In genomic region chr6:41199427-41200246, GRCh38 we compare ENCODE assay signal across 10 cellular contexts. TPM values are rescaled to one million over a fixed set of nuclear protein-coding genes. Genes with fewer than 3 reads are reported as not detected.
DNase-seq lines count a peak whose midpoint lies in the region; ATAC-seq lines count a peak whose summit lies in the region.
"Had no signal": no experiment of that assay in that cellular context is flagged by ENCODE, and none has a peak within 500 bp of the region (broad histone marks: within the 10 kb centered on the region; RNA-seq: fewer than 3 reads in every experiment).

No MANE protein-coding gene starts in this region.

- no peaks in the 10 kb centered on the region for H3K9me3 Mint-ChIP-seq in activated T-helper 2 cell treated with anti-CD3 and anti-CD28 coated beads, Interferon-gamma antibody, Interleukin-2, Interleukin-4, amounts not matched to agents 10 μg/mL and 5 μg/mL and 100 μg/mL, durations not matched to agents 14 hours and 24 hours and 36 hours
- no peaks in the 10 kb centered on the region for H3K9me3 Mint-ChIP-seq in stimulated activated effector memory CD8-positive, alpha-beta T cell treated with anti-CD3 and anti-CD28 coated beads, Interleukin-12 subunit alpha, Interleukin-12 subunit beta, amount 100 ng/mL, for 72 hours

- peak; percentile 63 for ATAC-seq in HG03064 (IDR thresholded peaks at IDR 0.05; ENCODE audit: low read depth, unreplicated experiment)
- ATAC-seq in stimulated activated effector memory CD8-positive, alpha-beta T cell treated with anti-CD3 and anti-CD28 coated beads, Interleukin-12 subunit alpha, Interleukin-12 subunit beta, amount 100 ng/mL, for 72 hours = peak; percentile 85

- peak overlapping the region; percentile 76 for H3K4me3 Mint-ChIP-seq in activated T-helper 2 cell treated with anti-CD3 and anti-CD28 coated beads, Interferon-gamma antibody, Interleukin-2, Interleukin-4, amounts not matched to agents 10 μg/mL and 5 μg/mL and 100 μg/mL, durations not matched to agents 14 hours and 24 hours and 36 hours (ENCODE audit: low read depth)
- peak overlapping the region; percentile 53 for H3K4me3 Mint-ChIP-seq in stimulated activated effector memory CD8-positive, alpha-beta T cell treated with anti-CD3 and anti-CD28 coated beads, Interleukin-12 subunit alpha, Interleukin-12 subunit beta, amount 100 ng/mL, for 72 hours

- H3K27ac Mint-ChIP-seq in activated T-helper 2 cell treated with anti-CD3 and anti-CD28 coated beads, Interferon-gamma antibody, Interleukin-2, Interleukin-4, amounts not matched to agents 10 μg/mL and 5 μg/mL and 100 μg/mL, durations not matched to agents 14 hours and 24 hours and 36 hours = peak overlapping the region; percentile 95
- peak overlapping the region; percentile 95 for H3K27ac Mint-ChIP-seq in stimulated activated effector memory CD8-positive, alpha-beta T cell treated with anti-CD3 and anti-CD28 coated beads, Interleukin-12 subunit alpha, Interleukin-12 subunit beta, amount 100 ng/mL, for 72 hours

- intact Hi-C loops in activated T-helper 2 cell treated with anti-CD3 and anti-CD28 coated beads, Interferon-gamma antibody, Interleukin-2, Interleukin-4, amounts not matched to agents 10 μg/mL and 5 μg/mL and 100 μg/mL, durations not matched to agents 14 hours and 24 hours and 36 hours (cut with micrococcal nuclease) = no loop called here

- H3K4me1 Mint-ChIP-seq in activated T-helper 2 cell treated with anti-CD3 and anti-CD28 coated beads, Interferon-gamma antibody, Interleukin-2, Interleukin-4, amounts not matched to agents 10 μg/mL and 5 μg/mL and 100 μg/mL, durations not matched to agents 14 hours and 24 hours and 36 hours (ENCODE audit: low read depth) = peaks cover 54% of the 10 kb centered on the region
- peaks cover 62% of the 10 kb centered on the region for H3K4me1 Mint-ChIP-seq in stimulated activated effector memory CD8-positive, alpha-beta T cell treated with anti-CD3 and anti-CD28 coated beads, Interleukin-12 subunit alpha, Interleukin-12 subunit beta, amount 100 ng/mL, for 72 hours

- DNase-seq in activated CD4-positive, alpha-beta T cell treated with anti-CD3 and anti-CD28 coated beads for 48 hours = peak; percentile 46
- no peak for DNase-seq in activated CD4-positive, alpha-beta T cell treated with anti-CD3 and anti-CD28 coated beads for 1 hour
- peak; percentile 23 for DNase-seq in activated T-helper 2 cell treated with anti-CD3 and anti-CD28 coated beads, Interferon-gamma antibody, Interleukin-2, Interleukin-4, amounts not matched to agents 10 μg/mL and 5 μg/mL and 100 μg/mL, durations not matched to agents 14 hours and 24 hours and 36 hours (ENCODE audit: low spot score)
- DNase-seq in stimulated activated effector memory CD8-positive, alpha-beta T cell treated with anti-CD3 and anti-CD28 coated beads, Interleukin-12 subunit alpha, Interleukin-12 subunit beta, amount 100 ng/mL, for 72 hours (ENCODE audit: low spot score in 2 of 2) = peak in 1 of 2 donors; percentile 81
- DNase-seq in DMS53 (lab: John Stamatoyannopoulos, UW) (no peak), NCI-H1092 (lab: John Stamatoyannopoulos, UW) (no peak), UCSD-AML1 (lab: John Stamatoyannopoulos, UW; ENCODE audit: unreplicated experiment) (no peak)

- H3K27me3 Mint-ChIP-seq in activated T-helper 2 cell treated with anti-CD3 and anti-CD28 coated beads, Interferon-gamma antibody, Interleukin-2, Interleukin-4, amounts not matched to agents 10 μg/mL and 5 μg/mL and 100 μg/mL, durations not matched to agents 14 hours and 24 hours and 36 hours (ENCODE audit: low read depth) = no peaks in the 10 kb centered on the region

- peaks cover 37% of the 10 kb centered on the region for H3K36me3 Mint-ChIP-seq in activated T-helper 2 cell treated with anti-CD3 and anti-CD28 coated beads, Interferon-gamma antibody, Interleukin-2, Interleukin-4, amounts not matched to agents 10 μg/mL and 5 μg/mL and 100 μg/mL, durations not matched to agents 14 hours and 24 hours and 36 hours (ENCODE audit: low read depth)
- H3K36me3 Mint-ChIP-seq in stimulated activated effector memory CD8-positive, alpha-beta T cell treated with anti-CD3 and anti-CD28 coated beads, Interleukin-12 subunit alpha, Interleukin-12 subunit beta, amount 100 ng/mL, for 72 hours = no peaks in the 10 kb centered on the region

RNA-seq across cellular contexts. Expression of gene TREML2, which starts 1.3 kb away (rescaled TPM):
- total RNA-seq in activated T-helper 2 cell treated with anti-CD3 and anti-CD28 coated beads, Interferon-gamma antibody, Interleukin-2, Interleukin-4, amounts not matched to agents 10 μg/mL and 5 μg/mL and 100 μg/mL, durations not matched to agents 14 hours and 24 hours and 36 hours = 3.7 and 3.9 TPM in 2 replicates
- total RNA-seq: renal cortical epithelial cell, SK-MEL-5 had no signal

RNA-seq across cellular contexts. Expression of gene TREML4, which starts 28.5 kb away (rescaled TPM):
- not detected in 2 replicates for total RNA-seq in activated T-helper 2 cell treated with anti-CD3 and anti-CD28 coated beads, Interferon-gamma antibody, Interleukin-2, Interleukin-4, amounts not matched to agents 10 μg/mL and 5 μg/mL and 100 μg/mL, durations not matched to agents 14 hours and 24 hours and 36 hours
- total RNA-seq: renal cortical epithelial cell, SK-MEL-5 had no signal

RNA-seq across cellular contexts. Expression of gene TREM2, which starts 36.7 kb away (rescaled TPM):
- total RNA-seq in activated T-helper 2 cell treated with anti-CD3 and anti-CD28 coated beads, Interferon-gamma antibody, Interleukin-2, Interleukin-4, amounts not matched to agents 10 μg/mL and 5 μg/mL and 100 μg/mL, durations not matched to agents 14 hours and 24 hours and 36 hours = not detected in 2 replicates
- total RNA-seq: renal cortical epithelial cell, SK-MEL-5 had no signal

RNA-seq across cellular contexts. Expression of gene TREML1, which starts 45.5 kb away (rescaled TPM):
- total RNA-seq in activated T-helper 2 cell treated with anti-CD3 and anti-CD28 coated beads, Interferon-gamma antibody, Interleukin-2, Interleukin-4, amounts not matched to agents 10 μg/mL and 5 μg/mL and 100 μg/mL, durations not matched to agents 14 hours and 24 hours and 36 hours = not detected in 2 replicates
- total RNA-seq: renal cortical epithelial cell, SK-MEL-5 had no signal

Comparison
In these comparisons a context has a peak if more than half of its experiments do, and no peak if none do; other contexts are left out.
1. DNase-seq: peak in activated CD4-positive, alpha-beta T cell treated with anti-CD3 and anti-CD28 coated beads for 48 hours (single experiment) and activated T-helper 2 cell treated with anti-CD3 and anti-CD28 coated beads, Interferon-gamma antibody, Interleukin-2, Interleukin-4, amounts not matched to agents 10 μg/mL and 5 μg/mL and 100 μg/mL, durations not matched to agents 14 hours and 24 hours and 36 hours (single experiment); none in activated CD4-positive, alpha-beta T cell treated with anti-CD3 and anti-CD28 coated beads for 1 hour (single experiment), DMS53 (single experiment), NCI-H1092 (single experiment) and UCSD-AML1 (single experiment).